In the genomic region with DNA sequence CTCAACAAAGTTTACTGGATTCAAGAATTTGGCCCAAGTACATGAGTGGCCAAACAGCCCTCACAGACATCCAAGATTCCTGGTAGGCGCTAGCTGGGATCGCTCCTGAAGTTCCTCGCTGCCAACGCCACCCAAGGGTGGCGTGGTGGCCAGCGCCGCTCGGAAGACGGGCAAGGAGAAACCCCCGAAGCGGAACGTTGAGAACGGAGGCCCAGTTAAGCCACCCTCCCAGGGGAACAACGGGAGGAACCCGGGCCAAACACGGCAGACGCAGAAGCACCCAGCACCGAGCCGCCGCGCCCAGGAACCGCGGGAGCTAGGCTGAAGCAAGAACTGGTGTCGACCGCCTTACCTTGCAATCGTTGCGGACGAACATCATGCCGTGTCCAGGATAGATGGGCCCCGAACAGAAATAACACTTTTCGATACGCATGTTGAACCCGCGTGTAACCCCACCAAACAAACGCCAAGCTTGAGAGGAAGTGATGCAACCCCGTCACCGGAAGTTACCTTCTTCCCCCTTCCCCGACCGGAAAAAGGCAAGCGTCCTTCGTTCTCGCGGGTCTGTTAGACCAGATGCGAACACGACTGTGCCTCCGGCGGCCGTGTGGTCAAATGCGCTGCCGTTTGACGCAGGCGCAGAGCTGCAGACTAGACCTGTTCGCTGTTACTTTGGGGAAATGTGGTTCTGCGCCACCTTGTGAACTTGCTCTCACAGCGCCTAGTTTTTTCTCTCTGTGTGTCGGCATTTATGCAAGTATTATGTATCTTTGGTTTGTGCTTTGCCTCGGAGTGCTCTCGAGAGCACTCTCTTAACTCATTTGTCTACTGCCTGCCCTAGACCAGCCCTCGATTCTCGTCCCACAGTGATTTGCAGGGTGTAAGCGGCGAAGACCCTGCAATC, we compare ENCODE assay signal across 1 cellular context.
TF ChIP-seq lines count a peak whose summit lies in the region.

A gene (minus strand): TSS at position 484 of the 904 bp plus-strand sequence. CDS start 51 bp downstream, at position 433.

TF ChIP-seq in K562, 482 proteins besides CTCF, POLR2A, EP300 and RAD21 (continued from another document):
- no peak for TF ChIP-seq ZNF324 (CRISPR knock-in tag; IDR thresholded peaks at IDR 0.05)
- TF ChIP-seq, protein P1, sequence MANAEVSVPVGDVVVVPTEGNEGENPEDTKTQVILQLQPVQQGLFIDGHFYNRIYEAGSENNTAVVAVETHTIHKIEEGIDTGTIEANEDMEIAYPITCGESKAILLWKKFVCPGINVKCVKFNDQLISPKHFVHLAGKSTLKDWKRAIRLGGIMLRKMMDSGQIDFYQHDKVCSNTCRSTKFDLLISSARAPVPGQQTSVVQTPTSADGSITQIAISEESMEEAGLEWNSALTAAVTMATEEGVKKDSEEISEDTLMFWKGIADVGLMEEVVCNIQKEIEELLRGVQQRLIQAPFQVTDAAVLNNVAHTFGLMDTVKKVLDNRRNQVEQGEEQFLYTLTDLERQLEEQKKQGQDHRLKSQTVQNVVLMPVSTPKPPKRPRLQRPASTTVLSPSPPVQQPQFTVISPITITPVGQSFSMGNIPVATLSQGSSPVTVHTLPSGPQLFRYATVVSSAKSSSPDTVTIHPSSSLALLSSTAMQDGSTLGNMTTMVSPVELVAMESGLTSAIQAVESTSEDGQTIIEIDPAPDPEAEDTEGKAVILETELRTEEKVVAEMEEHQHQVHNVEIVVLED (CRISPR knock-in tag; IDR thresholded peaks at IDR 0.05), result peak; percentile 47; the same call in 1 of the 2 replicates
- no peak for TF ChIP-seq E2F3 (CRISPR knock-in tag; IDR thresholded peaks at IDR 0.05)
- no peak for TF ChIP-seq ZNF124 (CRISPR knock-in tag; IDR thresholded peaks at IDR 0.05)
- no peak for TF ChIP-seq SP2 (IDR thresholded peaks at IDR 0.05; ENCODE audit: extremely low read depth, low read depth, low read length, poor library complexity, severe bottlenecking)
- TF ChIP-seq PYGO2 (tag; IDR thresholded peaks at IDR 0.05), result no peak
- no peak for TF ChIP-seq ELF4 (CRISPR knock-in tag; IDR thresholded peaks at IDR 0.05)
- no peak for TF ChIP-seq CSDE1 (IDR thresholded peaks at IDR 0.05)
- TF ChIP-seq TARDBP (IDR thresholded peaks at IDR 0.05), result no peak
- TF ChIP-seq, protein P2, sequence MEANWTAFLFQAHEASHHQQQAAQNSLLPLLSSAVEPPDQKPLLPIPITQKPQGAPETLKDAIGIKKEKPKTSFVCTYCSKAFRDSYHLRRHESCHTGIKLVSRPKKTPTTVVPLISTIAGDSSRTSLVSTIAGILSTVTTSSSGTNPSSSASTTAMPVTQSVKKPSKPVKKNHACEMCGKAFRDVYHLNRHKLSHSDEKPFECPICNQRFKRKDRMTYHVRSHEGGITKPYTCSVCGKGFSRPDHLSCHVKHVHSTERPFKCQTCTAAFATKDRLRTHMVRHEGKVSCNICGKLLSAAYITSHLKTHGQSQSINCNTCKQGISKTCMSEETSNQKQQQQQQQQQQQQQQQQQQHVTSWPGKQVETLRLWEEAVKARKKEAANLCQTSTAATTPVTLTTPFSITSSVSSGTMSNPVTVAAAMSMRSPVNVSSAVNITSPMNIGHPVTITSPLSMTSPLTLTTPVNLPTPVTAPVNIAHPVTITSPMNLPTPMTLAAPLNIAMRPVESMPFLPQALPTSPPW (CRISPR knock-in tag; IDR thresholded peaks at IDR 0.05), result peak; percentile 91
- TF ChIP-seq ZKSCAN8 (CRISPR knock-in tag; IDR thresholded peaks at IDR 0.05), result peak; percentile 97
- TF ChIP-seq HDAC2 (IDR thresholded peaks at IDR 0.05), result 0 out of 2 replicates have a peak, but pooled peaks have one; percentile 62
- TF ChIP-seq CC2D1A (IDR thresholded peaks at IDR 0.05), result 0 out of 2 replicates have a peak, but pooled peaks have one; percentile 31
- TF ChIP-seq MCM7 (IDR thresholded peaks at IDR 0.05), result no peak
- TF ChIP-seq, protein P3, sequence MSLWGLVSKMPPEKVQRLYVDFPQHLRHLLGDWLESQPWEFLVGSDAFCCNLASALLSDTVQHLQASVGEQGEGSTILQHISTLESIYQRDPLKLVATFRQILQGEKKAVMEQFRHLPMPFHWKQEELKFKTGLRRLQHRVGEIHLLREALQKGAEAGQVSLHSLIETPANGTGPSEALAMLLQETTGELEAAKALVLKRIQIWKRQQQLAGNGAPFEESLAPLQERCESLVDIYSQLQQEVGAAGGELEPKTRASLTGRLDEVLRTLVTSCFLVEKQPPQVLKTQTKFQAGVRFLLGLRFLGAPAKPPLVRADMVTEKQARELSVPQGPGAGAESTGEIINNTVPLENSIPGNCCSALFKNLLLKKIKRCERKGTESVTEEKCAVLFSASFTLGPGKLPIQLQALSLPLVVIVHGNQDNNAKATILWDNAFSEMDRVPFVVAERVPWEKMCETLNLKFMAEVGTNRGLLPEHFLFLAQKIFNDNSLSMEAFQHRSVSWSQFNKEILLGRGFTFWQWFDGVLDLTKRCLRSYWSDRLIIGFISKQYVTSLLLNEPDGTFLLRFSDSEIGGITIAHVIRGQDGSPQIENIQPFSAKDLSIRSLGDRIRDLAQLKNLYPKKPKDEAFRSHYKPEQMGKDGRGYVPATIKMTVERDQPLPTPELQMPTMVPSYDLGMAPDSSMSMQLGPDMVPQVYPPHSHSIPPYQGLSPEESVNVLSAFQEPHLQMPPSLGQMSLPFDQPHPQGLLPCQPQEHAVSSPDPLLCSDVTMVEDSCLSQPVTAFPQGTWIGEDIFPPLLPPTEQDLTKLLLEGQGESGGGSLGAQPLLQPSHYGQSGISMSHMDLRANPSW (CRISPR knock-in tag; IDR thresholded peaks at IDR 0.05), result no peak
- no peak for TF ChIP-seq POU5F1 (IDR thresholded peaks at IDR 0.05; ENCODE audit: borderline replicate concordance, low read depth, low read length, partially characterized antibody)
- no peak for TF ChIP-seq ZNF589 (CRISPR knock-in tag; IDR thresholded peaks at IDR 0.05; ENCODE audit: low read depth)
- TF ChIP-seq ZNF561 (CRISPR knock-in tag; conservative IDR thresholded peaks at IDR 0.05), result no peak
- TF ChIP-seq KLF16 (IDR thresholded peaks at IDR 0.05), result no peak
- no peak for TF ChIP-seq BDP1 (IDR thresholded peaks at IDR 0.05; ENCODE audit: insufficient read depth, insufficient read length)
- TF ChIP-seq, protein P4, sequence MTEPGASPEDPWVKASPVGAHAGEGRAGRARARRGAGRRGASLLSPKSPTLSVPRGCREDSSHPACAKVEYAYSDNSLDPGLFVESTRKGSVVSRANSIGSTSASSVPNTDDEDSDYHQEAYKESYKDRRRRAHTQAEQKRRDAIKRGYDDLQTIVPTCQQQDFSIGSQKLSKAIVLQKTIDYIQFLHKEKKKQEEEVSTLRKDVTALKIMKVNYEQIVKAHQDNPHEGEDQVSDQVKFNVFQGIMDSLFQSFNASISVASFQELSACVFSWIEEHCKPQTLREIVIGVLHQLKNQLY (CRISPR knock-in tag; conservative IDR thresholded peaks at IDR 0.05), result no peak
- TF ChIP-seq ZNF766 (CRISPR knock-in tag; conservative IDR thresholded peaks at IDR 0.05), result no peak
- TF ChIP-seq HDAC6 (IDR thresholded peaks at IDR 0.05; ENCODE audit: low read depth, low read length), result no peak
- TF ChIP-seq, protein P5, sequence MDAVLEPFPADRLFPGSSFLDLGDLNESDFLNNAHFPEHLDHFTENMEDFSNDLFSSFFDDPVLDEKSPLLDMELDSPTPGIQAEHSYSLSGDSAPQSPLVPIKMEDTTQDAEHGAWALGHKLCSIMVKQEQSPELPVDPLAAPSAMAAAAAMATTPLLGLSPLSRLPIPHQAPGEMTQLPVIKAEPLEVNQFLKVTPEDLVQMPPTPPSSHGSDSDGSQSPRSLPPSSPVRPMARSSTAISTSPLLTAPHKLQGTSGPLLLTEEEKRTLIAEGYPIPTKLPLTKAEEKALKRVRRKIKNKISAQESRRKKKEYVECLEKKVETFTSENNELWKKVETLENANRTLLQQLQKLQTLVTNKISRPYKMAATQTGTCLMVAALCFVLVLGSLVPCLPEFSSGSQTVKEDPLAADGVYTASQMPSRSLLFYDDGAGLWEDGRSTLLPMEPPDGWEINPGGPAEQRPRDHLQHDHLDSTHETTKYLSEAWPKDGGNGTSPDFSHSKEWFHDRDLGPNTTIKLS (IDR thresholded peaks at IDR 0.05; ENCODE audit: borderline replicate concordance, low read depth), result peak; percentile 67; the same call in 1 of the 2 replicates
- TF ChIP-seq HEY1 (CRISPR knock-in tag; IDR thresholded peaks at IDR 0.05; ENCODE audit: borderline replicate concordance), result 0 out of 2 replicates have a peak, but pooled peaks have one; percentile 42
- TF ChIP-seq, protein P6, sequence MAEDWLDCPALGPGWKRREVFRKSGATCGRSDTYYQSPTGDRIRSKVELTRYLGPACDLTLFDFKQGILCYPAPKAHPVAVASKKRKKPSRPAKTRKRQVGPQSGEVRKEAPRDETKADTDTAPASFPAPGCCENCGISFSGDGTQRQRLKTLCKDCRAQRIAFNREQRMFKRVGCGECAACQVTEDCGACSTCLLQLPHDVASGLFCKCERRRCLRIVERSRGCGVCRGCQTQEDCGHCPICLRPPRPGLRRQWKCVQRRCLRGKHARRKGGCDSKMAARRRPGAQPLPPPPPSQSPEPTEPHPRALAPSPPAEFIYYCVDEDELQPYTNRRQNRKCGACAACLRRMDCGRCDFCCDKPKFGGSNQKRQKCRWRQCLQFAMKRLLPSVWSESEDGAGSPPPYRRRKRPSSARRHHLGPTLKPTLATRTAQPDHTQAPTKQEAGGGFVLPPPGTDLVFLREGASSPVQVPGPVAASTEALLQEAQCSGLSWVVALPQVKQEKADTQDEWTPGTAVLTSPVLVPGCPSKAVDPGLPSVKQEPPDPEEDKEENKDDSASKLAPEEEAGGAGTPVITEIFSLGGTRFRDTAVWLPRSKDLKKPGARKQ (CRISPR knock-in tag; IDR thresholded peaks at IDR 0.05), result no peak
- TF ChIP-seq CCAR2 (IDR thresholded peaks at IDR 0.05; ENCODE audit: low read depth, low read length), result no peak
- no peak for TF ChIP-seq RFX7 (CRISPR knock-in tag; IDR thresholded peaks at IDR 0.05)
- TF ChIP-seq, protein P7, sequence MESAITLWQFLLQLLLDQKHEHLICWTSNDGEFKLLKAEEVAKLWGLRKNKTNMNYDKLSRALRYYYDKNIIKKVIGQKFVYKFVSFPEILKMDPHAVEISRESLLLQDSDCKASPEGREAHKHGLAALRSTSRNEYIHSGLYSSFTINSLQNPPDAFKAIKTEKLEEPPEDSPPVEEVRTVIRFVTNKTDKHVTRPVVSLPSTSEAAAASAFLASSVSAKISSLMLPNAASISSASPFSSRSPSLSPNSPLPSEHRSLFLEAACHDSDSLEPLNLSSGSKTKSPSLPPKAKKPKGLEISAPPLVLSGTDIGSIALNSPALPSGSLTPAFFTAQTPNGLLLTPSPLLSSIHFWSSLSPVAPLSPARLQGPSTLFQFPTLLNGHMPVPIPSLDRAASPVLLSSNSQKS (CRISPR knock-in tag; IDR thresholded peaks at IDR 0.05), result no peak
- TF ChIP-seq ETV6 (IDR thresholded peaks at IDR 0.05; ENCODE audit: borderline replicate concordance in 1 of 2, low read depth in 2 of 2, low read length in 1 of 2), result peak; percentile 59 to 82; a peak in 2 of 4 replicates
- no peak for TF ChIP-seq ETV6 (CRISPR knock-in tag; IDR thresholded peaks at IDR 0.05; ENCODE audit: borderline replicate concordance)
- no peak for TF ChIP-seq ZNF436 (CRISPR knock-in tag; IDR thresholded peaks at IDR 0.05)
- 0 out of 2 replicates have a peak, but pooled peaks have one; percentile 39 for TF ChIP-seq FOSL1 (tag; conservative IDR thresholded peaks at IDR 0.05)
- peak; percentile 87 for TF ChIP-seq LCOR (CRISPR knock-in tag; IDR thresholded peaks at IDR 0.05)
- TF ChIP-seq ZNF146 (CRISPR knock-in tag; IDR thresholded peaks at IDR 0.05; ENCODE audit: unreplicated experiment), result no peak
- TF ChIP-seq ZNF239 (CRISPR knock-in tag; IDR thresholded peaks at IDR 0.05), result no peak
- TF ChIP-seq HNRNPLL (IDR thresholded peaks at IDR 0.05; ENCODE audit: low read depth, low read length, poor library complexity, severe bottlenecking), result peak; percentile 85
- no peak; the same call in 1 of the 2 replicates for TF ChIP-seq NBN (IDR thresholded peaks at IDR 0.05; ENCODE audit: low read depth)
- peak; percentile 30; the same call in 1 of the 2 replicates for TF ChIP-seq SMAD4 (CRISPR knock-in tag; conservative IDR thresholded peaks at IDR 0.05)
- TF ChIP-seq ZNF253 (CRISPR knock-in tag; conservative IDR thresholded peaks at IDR 0.05), result no peak
- peak; percentile 80 for TF ChIP-seq MEIS2 (IDR thresholded peaks at IDR 0.05; ENCODE audit: partially characterized antibody)
- TF ChIP-seq, protein P8, sequence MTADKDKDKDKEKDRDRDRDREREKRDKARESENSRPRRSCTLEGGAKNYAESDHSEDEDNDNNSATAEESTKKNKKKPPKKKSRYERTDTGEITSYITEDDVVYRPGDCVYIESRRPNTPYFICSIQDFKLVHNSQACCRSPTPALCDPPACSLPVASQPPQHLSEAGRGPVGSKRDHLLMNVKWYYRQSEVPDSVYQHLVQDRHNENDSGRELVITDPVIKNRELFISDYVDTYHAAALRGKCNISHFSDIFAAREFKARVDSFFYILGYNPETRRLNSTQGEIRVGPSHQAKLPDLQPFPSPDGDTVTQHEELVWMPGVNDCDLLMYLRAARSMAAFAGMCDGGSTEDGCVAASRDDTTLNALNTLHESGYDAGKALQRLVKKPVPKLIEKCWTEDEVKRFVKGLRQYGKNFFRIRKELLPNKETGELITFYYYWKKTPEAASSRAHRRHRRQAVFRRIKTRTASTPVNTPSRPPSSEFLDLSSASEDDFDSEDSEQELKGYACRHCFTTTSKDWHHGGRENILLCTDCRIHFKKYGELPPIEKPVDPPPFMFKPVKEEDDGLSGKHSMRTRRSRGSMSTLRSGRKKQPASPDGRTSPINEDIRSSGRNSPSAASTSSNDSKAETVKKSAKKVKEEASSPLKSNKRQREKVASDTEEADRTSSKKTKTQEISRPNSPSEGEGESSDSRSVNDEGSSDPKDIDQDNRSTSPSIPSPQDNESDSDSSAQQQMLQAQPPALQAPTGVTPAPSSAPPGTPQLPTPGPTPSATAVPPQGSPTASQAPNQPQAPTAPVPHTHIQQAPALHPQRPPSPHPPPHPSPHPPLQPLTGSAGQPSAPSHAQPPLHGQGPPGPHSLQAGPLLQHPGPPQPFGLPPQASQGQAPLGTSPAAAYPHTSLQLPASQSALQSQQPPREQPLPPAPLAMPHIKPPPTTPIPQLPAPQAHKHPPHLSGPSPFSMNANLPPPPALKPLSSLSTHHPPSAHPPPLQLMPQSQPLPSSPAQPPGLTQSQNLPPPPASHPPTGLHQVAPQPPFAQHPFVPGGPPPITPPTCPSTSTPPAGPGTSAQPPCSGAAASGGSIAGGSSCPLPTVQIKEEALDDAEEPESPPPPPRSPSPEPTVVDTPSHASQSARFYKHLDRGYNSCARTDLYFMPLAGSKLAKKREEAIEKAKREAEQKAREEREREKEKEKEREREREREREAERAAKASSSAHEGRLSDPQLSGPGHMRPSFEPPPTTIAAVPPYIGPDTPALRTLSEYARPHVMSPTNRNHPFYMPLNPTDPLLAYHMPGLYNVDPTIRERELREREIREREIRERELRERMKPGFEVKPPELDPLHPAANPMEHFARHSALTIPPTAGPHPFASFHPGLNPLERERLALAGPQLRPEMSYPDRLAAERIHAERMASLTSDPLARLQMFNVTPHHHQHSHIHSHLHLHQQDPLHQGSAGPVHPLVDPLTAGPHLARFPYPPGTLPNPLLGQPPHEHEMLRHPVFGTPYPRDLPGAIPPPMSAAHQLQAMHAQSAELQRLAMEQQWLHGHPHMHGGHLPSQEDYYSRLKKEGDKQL (CRISPR knock-in tag; IDR thresholded peaks at IDR 0.05; ENCODE audit: borderline replicate concordance), result no peak
- TF ChIP-seq ZNF134 (CRISPR knock-in tag; conservative IDR thresholded peaks at IDR 0.05), result no peak
- TF ChIP-seq ZNF668 (CRISPR knock-in tag; IDR thresholded peaks at IDR 0.05), result no peak
- TF ChIP-seq NEUROD1 (IDR thresholded peaks at IDR 0.05; ENCODE audit: borderline replicate concordance, low read depth, low read length, partially characterized antibody), result peak; percentile 57
